In genomic region chr5:135188233-135188909, GRCh38 we compare ENCODE assay signal across 20 cellular contexts.
DNase-seq lines count a peak whose midpoint lies in the region; TF ChIP-seq lines count a peak whose summit lies in the region.
"Had no signal": no experiment of that assay in that cellular context is flagged by ENCODE, and none has a peak within 500 bp of the region (broad histone marks: within the 10 kb centered on the region; RNA-seq: fewer than 3 reads in every experiment).

No MANE protein-coding gene starts in this region.

- H2AFZ ChIP-seq in neuronal stem cell (ENCODE audit: low read length) = no peak overlapping the region

- H2BK5ac ChIP-seq in neuronal stem cell (ENCODE audit: low read length) = no peak overlapping the region

- intact Hi-C loops in stomach (cut with DNase I; ENCODE audit: low total_unique reads) = no loop called here

- no peak overlapping the region for H2AK5ac ChIP-seq in neuronal stem cell (ENCODE audit: low read depth, low read length)

- TF ChIP-seq POLR2A in stomach (IDR thresholded peaks at IDR 0.05) = no peak

- H3K4me1 ChIP-seq in esophagus (ENCODE audit: control insufficient read depth in 2 of 2, insufficient read depth in 2 of 2, low read length in 1 of 2) (peaks cover 4 to 21% of the 10 kb centered on the region in 2 donors), stomach (peaks cover 10 to 65% (median 32%) of the 10 kb centered on the region in 4 donors), neuronal stem cell (ENCODE audit: control insufficient read depth in 2 of 2, insufficient read depth in 1 of 2, low read depth in 1 of 2, low read length in 2 of 2) (peaks cover 2 to 4% of the 10 kb centered on the region in 2 donors)

- no peak overlapping the region for H4K91ac ChIP-seq in neuronal stem cell (ENCODE audit: low read depth, low read length, poor library complexity)

- H3K9me3 ChIP-seq in esophagus (ENCODE audit: control insufficient read depth in 2 of 2, insufficient read depth in 1 of 2, low read depth in 1 of 2, low read length in 1 of 2) = no peaks in the 10 kb centered on the region
- H3K9me3 ChIP-seq in stomach = no peaks in the 10 kb centered on the region
- H3K9me3 ChIP-seq in MG63 = no peaks in the 10 kb centered on the region
- no peaks in the 10 kb centered on the region for H3K9me3 ChIP-seq in neuronal stem cell (replicated peaks in 1 of 2; ENCODE audit: control insufficient read depth in 2 of 2, insufficient read depth in 1 of 2, low read depth in 1 of 2, low read length in 2 of 2)

- H3K23ac ChIP-seq in neuronal stem cell (ENCODE audit: low read depth, low read length, poor library complexity) = no peak overlapping the region

- H2BK12ac ChIP-seq in neuronal stem cell (ENCODE audit: low read length) = no peak overlapping the region

- H3K27me3 ChIP-seq in esophagus (ENCODE audit: control insufficient read depth in 1 of 2, insufficient read depth in 2 of 2, low read length in 2 of 2) = no peaks in the 10 kb centered on the region
- H3K27me3 ChIP-seq in stomach = peaks cover 0 to 41% (median 4%) of the 10 kb centered on the region in 3 donors
- H3K27me3 ChIP-seq in MG63 = no peaks in the 10 kb centered on the region
- peaks cover 0 to 74% (median 9%) of the 10 kb centered on the region in 3 experiments for H3K27me3 ChIP-seq in neuronal stem cell (ENCODE audit: control insufficient read depth in 3 of 3, insufficient read depth in 3 of 3, low read depth in 1 of 3, low read length in 3 of 3)

- no peak overlapping the region for H3K18ac ChIP-seq in neuronal stem cell (ENCODE audit: low read length)

- H3K4me3 ChIP-seq in esophagus (ENCODE audit: low read depth in 1 of 2, low read length in 2 of 2) = peak overlapping the region in 1 of 2 donors; percentile 38
- no peak overlapping the region for H3K4me3 ChIP-seq in stomach
- H3K4me3 ChIP-seq in MG63 = no peak overlapping the region
- no peak overlapping the region for H3K4me3 ChIP-seq in neuronal stem cell (ENCODE audit: low read length in 2 of 2)
- H3K4me3 ChIP-seq: SK-N-MC had no signal

- no peak overlapping the region for H3K4me2 ChIP-seq in neuronal stem cell (ENCODE audit: insufficient read depth, low read length, poor library complexity, severe bottlenecking)

- no peaks in the 10 kb centered on the region for H3K36me3 ChIP-seq in esophagus (ENCODE audit: control insufficient read depth in 2 of 2, insufficient read depth in 2 of 2, low read length in 1 of 2)
- no peaks in the 10 kb centered on the region for H3K36me3 ChIP-seq in stomach
- no peaks in the 10 kb centered on the region for H3K36me3 ChIP-seq in MG63
- H3K36me3 ChIP-seq in neuronal stem cell (replicated peaks in 1 of 2; ENCODE audit: control insufficient read depth in 2 of 2, insufficient read depth in 2 of 2, low read length in 2 of 2) = no peaks in the 10 kb centered on the region

- no peak overlapping the region for H3K9ac ChIP-seq in neuronal stem cell (ENCODE audit: low read depth, low read length, poor library complexity)

- no peak overlapping the region for H3K14ac ChIP-seq in neuronal stem cell (ENCODE audit: low read length)

- TF ChIP-seq EP300 in stomach (IDR thresholded peaks at IDR 0.05) = no peak

- DNase-seq in DMS79 treated with DMSO at 0.1 percent for 48 hours (lab: John Stamatoyannopoulos, UW) = peak; percentile 40
- DNase-seq in DMS79 (lab: John Stamatoyannopoulos, UW) = no peak
- no peak for DNase-seq in stomach
- no peak for DNase-seq in MG63
- no peak for DNase-seq in A172 (ENCODE audit: low spot score)
- no peak for DNase-seq in neuronal stem cell (ENCODE audit: low spot score)
- DNase-seq: CD4-positive, CD25-positive, alpha-beta regulatory T cell; COR-L47; HFFc6; NCI-H1092 treated with DMSO at 0.1 percent for 48 hours; NCI-H146; NCI-H2081; NCI-H226; NCI-H524; NCI-H82; OCI-M1 had no signal

- TF ChIP-seq CTCF in VCaP (conservative IDR thresholded peaks at IDR 0.05) (no peak), stomach (IDR thresholded peaks at IDR 0.05) (no peak)

- H2BK120ac ChIP-seq in neuronal stem cell (ENCODE audit: low read depth, low read length) = no peak overlapping the region

- H3K27ac ChIP-seq in VCaP (peak overlapping the region; percentile 80), esophagus (ENCODE audit: low read depth in 2 of 2, low read length in 1 of 2) (peak overlapping the region; percentile 52 to 70), stomach (peak overlapping the region in 4 of 5 donors; percentile 63 to 87 (median 80)), neuronal stem cell (replicated peaks; ENCODE audit: low read length) (no peak overlapping the region)
- H3K27ac ChIP-seq: 22Rv1, SK-N-MC had no signal

- no peak overlapping the region for H3K4ac ChIP-seq in neuronal stem cell (ENCODE audit: low read length)

- no peak overlapping the region for H2BK15ac ChIP-seq in neuronal stem cell (ENCODE audit: low read length)

- WGBS in esophagus, 2 donors = 48 to 51% methylated on average over 4 of the region's 4 CpGs
- WGBS in stomach, 5 donors = 47 to 61% (median 57%) methylated on average over 4 of the region's 4 CpGs
- WGBS in neuronal stem cell (ENCODE audit: extremely low coverage in 2 of 2, insufficient read length in 2 of 2, insufficient replicate concordance in 1 of 2), 2 donors = no CpG with 5 or more reads among the region's 4 CpGs

- H3K79me1 ChIP-seq in neuronal stem cell (ENCODE audit: low read depth, low read length) = no peaks in the 10 kb centered on the region

- no peak overlapping the region for H4K8ac ChIP-seq in neuronal stem cell (ENCODE audit: low read depth, low read length)
